Comparison of ENCODE assay signal across 2 cellular contexts in the genomic region with DNA sequence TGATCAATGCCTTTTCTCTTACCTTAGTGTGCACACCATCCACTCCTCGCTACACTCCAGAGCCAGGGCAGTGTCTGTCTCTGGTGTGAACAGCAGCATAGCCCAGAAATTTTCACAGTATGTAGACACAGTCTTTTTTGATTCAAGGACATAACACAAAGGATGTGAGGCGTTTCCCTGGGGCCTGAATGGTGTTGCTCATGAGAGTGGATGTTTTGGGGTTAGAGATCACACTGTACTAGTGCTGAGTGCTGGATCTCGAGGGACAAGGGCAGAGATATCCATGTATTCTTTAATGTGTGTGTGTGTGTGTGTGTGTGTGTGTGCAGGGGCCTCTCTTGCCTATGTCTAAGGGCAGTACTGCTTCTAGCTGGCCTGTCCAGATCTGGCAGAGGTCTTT.
TF ChIP-seq lines count a peak whose summit lies in the region.

No MANE protein-coding gene starts in this region.

TF ChIP-seq in K562, 482 proteins besides CTCF, POLR2A, EP300 and RAD21:
- TF ChIP-seq FOXM1 (IDR thresholded peaks at IDR 0.05; ENCODE audit: low read depth) (no peak), FOXM1 (CRISPR knock-in tag; IDR thresholded peaks at IDR 0.05; ENCODE audit: low read depth) (no peak), FUS (optimal IDR thresholded peaks at IDR 0.05; ENCODE audit: low read depth, low read length) (no peak), PCBP1 (IDR thresholded peaks at IDR 0.05; ENCODE audit: low read depth, low read length, poor library complexity, severe bottlenecking) (no peak), CREBBP (IDR thresholded peaks at IDR 0.05; ENCODE audit: low read depth, low read length) (no peak), ATF7 (IDR thresholded peaks at IDR 0.05) (no peak), BRD4 (IDR thresholded peaks at IDR 0.05) (no peak), RBM15 (IDR thresholded peaks at IDR 0.05; ENCODE audit: insufficient read depth, low read length) (no peak), RAD51 (IDR thresholded peaks at IDR 0.05; ENCODE audit: borderline replicate concordance, low read depth) (no peak), NR2C2 (CRISPR knock-in tag; IDR thresholded peaks at IDR 0.05) (no peak), NR2C2 (tag; IDR thresholded peaks at IDR 0.05) (no peak), TAL1 (IDR thresholded peaks at IDR 0.05) (no peak), HEY1 (CRISPR knock-in tag; IDR thresholded peaks at IDR 0.05; ENCODE audit: borderline replicate concordance) (no peak)
- TF ChIP-seq, protein P1, sequence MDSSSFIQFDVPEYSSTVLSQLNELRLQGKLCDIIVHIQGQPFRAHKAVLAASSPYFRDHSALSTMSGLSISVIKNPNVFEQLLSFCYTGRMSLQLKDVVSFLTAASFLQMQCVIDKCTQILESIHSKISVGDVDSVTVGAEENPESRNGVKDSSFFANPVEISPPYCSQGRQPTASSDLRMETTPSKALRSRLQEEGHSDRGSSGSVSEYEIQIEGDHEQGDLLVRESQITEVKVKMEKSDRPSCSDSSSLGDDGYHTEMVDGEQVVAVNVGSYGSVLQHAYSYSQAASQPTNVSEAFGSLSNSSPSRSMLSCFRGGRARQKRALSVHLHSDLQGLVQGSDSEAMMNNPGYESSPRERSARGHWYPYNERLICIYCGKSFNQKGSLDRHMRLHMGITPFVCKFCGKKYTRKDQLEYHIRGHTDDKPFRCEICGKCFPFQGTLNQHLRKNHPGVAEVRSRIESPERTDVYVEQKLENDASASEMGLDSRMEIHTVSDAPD (CRISPR knock-in tag; IDR thresholded peaks at IDR 0.05) = no peak
- TF ChIP-seq, protein P2, sequence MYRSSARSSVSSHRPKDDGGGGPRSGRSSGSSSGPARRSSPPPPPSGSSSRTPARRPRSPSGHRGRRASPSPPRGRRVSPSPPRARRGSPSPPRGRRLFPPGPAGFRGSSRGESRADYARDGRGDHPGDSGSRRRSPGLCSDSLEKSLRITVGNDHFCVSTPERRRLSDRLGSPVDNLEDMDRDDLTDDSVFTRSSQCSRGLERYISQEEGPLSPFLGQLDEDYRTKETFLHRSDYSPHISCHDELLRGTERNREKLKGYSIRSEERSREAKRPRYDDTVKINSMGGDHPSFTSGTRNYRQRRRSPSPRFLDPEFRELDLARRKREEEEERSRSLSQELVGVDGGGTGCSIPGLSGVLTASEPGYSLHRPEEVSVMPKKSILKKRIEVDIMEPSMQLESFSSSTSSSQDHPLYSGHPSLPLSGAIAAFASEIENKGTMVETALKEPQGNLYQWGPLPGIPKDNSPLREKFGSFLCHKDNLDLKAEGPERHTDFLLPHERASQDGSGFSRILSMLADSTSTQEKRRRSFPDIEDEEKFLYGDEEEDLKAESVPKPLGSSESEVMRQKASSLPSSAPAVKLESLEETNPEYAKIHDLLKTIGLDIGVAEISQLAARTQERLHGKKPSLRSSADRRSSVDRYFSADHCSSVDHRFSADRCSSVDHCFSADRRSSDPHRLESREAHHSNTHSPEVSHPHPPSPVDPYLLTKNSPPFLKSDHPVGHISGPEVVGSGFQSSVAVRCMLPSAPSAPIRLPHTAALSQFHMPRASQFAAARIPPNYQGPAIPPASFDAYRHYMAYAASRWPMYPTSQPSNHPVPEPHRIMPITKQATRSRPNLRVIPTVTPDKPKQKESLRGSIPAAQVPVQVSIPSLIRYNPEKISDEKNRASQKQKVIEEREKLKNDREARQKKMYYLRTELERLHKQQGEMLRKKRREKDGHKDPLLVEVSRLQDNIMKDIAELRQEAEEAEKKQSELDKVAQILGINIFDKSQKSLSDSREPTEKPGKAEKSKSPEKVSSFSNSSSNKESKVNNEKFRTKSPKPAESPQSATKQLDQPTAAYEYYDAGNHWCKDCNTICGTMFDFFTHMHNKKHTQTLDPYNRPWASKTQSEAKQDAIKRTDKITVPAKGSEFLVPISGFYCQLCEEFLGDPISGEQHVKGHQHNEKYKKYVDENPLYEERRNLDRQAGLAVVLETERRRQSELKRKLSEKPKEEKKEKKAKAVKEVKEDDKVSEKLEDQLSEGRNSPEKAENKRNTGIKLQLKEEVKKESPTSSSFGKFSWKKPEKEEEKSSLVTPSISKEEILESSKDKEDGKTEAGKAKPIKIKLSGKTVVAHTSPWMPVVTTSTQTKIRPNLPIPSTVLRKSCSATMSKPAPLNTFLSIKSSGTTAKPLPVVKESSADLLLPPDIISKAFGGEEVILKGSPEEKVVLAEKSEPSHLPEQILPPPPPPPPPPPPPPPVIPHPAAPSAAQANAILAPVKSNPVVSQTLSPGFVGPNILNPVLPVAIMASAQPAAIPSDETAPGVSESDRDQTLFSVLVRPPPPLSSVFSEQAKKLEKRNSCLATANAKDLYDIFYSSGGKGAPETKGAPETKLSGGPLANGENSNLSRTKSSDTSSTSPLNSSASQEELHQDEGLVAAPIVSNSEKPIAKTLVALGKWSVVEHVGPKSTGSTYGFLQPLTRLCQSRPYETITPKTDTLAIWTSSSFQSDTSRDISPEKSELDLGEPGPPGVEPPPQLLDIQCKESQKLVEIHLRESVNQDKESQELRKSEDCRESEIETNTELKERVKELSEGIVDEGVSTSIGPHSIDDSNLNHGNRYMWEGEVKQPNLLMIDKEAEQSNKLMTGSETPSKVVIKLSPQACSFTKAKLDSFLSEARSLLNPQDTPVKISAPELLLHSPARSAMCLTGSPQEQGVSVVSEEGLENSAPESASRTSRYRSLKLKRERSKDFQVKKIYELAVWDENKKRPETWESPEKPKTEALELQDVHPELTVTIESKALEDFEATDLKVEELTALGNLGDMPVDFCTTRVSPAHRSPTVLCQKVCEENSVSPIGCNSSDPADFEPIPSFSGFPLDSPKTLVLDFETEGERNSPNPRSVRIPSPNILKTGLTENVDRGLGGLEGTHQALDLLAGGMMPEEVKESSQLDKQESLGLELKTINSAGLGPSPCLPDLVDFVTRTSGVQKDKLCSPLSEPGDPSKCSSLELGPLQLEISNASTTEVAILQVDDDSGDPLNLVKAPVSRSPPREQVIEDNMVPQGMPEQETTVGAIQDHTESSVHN (IDR thresholded peaks at IDR 0.05; ENCODE audit: borderline replicate concordance in 1 of 2, low read depth in 1 of 2) = no peak
- TF ChIP-seq, protein P3, sequence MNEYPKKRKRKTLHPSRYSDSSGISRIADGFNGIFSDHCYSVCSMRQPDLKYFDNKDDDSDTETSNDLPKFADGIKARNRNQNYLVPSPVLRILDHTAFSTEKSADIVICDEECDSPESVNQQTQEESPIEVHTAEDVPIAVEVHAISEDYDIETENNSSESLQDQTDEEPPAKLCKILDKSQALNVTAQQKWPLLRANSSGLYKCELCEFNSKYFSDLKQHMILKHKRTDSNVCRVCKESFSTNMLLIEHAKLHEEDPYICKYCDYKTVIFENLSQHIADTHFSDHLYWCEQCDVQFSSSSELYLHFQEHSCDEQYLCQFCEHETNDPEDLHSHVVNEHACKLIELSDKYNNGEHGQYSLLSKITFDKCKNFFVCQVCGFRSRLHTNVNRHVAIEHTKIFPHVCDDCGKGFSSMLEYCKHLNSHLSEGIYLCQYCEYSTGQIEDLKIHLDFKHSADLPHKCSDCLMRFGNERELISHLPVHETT (CRISPR knock-in tag; conservative IDR thresholded peaks at IDR 0.05 in 1 of 2, IDR thresholded peaks at IDR 0.05 in 1 of 2) = no peak
- TF ChIP-seq, protein P4, sequence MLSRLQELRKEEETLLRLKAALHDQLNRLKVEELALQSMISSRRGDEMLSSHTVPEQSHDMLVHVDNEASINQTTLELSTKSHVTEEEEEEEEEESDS (CRISPR knock-in tag; IDR thresholded peaks at IDR 0.05) = no peak

TF ChIP-seq in GM12891, 5 proteins besides CTCF, POLR2A, EP300 and RAD21:
- TF ChIP-seq TAF1 (IDR thresholded peaks at IDR 0.05; ENCODE audit: low read depth, low read length) (no peak), POU2F2 (IDR thresholded peaks at IDR 0.05; ENCODE audit: low read depth, low read length) (no peak), POLR2AphosphoS5 (IDR thresholded peaks at IDR 0.05; ENCODE audit: low read depth, low read length) (no peak), SPI1 (IDR thresholded peaks at IDR 0.05; ENCODE audit: low read depth, low read length) (no peak), PAX5 (IDR thresholded peaks at IDR 0.05; ENCODE audit: insufficient read depth, low read length, severe bottlenecking) (no peak)
